In genomic region chr2:218040883-218041282, GRCh38 we compare ENCODE assay signal across 24 cellular contexts. TPM values are rescaled to one million over a fixed set of nuclear protein-coding genes. Genes with fewer than 3 reads are reported as not detected.
"Had no signal": no experiment of that assay in that cellular context is flagged by ENCODE, and none has a peak within 500 bp of the region (broad histone marks: within the 10 kb centered on the region; RNA-seq: fewer than 3 reads in every experiment).

No MANE protein-coding gene starts in this region.

- DNase-seq: activated CD4-positive, alpha-beta T cell treated with anti-CD3 and anti-CD28 coated beads, Interleukin-2, amount 50 U/mL, for 48 hours; activated CD4-positive, CD25-positive, alpha-beta regulatory T cell; activated T-cell treated with anti-CD3 and anti-CD28 coated beads, Interleukin-2, amount 50 U/mL, for 4 hours; anterior cingulate cortex; cerebellar nuclear complex; colonic mucosa; Kasumi-1; KBM-7; NCI-H1048; NCI-H146; NCI-H187 treated with DMSO at 0.1 percent for 48 hours; NCI-H2081 treated with DMSO at 0.1 percent for 48 hours; NCI-H446; NCI-H524; Peyer's patch; Right ventricle myocardium superior; SJCRH30; SK-N-SH; T-helper 17 cell; T1000 had no signal

- H3K4me3 ChIP-seq: adrenal gland, colonic mucosa, Peyer's patch, SJCRH30 had no signal

- ATAC-seq: T-helper 17 cell had no signal

- H3K4me1 ChIP-seq: adrenal gland, colonic mucosa, Peyer's patch, SJCRH30 had no signal

- H3K4me3 Mint-ChIP-seq: activated T-cell treated with anti-CD3 and anti-CD28 coated beads, Interleukin-2, amount 50 U/mL, for 4 hours; T-helper 17 cell had no signal

- FAIRE-seq: TTC549 had no signal

- H3K36me3 ChIP-seq: adrenal gland, colonic mucosa, Peyer's patch, SJCRH30 had no signal

- H3K4me1 Mint-ChIP-seq: T-helper 17 cell had no signal

- H3K9me3 ChIP-seq: adrenal gland, colonic mucosa, Peyer's patch, SJCRH30, SK-N-SH had no signal

- H3K27me3 ChIP-seq: adrenal gland, colonic mucosa, Peyer's patch had no signal

- H3K27ac ChIP-seq: adrenal gland, colonic mucosa, Peyer's patch, RWPE1, SJCRH30 had no signal

- H3K27ac Mint-ChIP-seq: T-helper 17 cell had no signal

RNA-seq across cellular contexts. Expression of gene RUFY4, which starts 28.2 kb away (rescaled TPM):
- total RNA-seq: cardiac septum, colonic mucosa, Right ventricle myocardium superior, SJCRH30 had no signal
- polyA plus RNA-seq: SK-N-SH had no signal
